8 cellular contexts compared by ENCODE assay signal in the genomic region with DNA sequence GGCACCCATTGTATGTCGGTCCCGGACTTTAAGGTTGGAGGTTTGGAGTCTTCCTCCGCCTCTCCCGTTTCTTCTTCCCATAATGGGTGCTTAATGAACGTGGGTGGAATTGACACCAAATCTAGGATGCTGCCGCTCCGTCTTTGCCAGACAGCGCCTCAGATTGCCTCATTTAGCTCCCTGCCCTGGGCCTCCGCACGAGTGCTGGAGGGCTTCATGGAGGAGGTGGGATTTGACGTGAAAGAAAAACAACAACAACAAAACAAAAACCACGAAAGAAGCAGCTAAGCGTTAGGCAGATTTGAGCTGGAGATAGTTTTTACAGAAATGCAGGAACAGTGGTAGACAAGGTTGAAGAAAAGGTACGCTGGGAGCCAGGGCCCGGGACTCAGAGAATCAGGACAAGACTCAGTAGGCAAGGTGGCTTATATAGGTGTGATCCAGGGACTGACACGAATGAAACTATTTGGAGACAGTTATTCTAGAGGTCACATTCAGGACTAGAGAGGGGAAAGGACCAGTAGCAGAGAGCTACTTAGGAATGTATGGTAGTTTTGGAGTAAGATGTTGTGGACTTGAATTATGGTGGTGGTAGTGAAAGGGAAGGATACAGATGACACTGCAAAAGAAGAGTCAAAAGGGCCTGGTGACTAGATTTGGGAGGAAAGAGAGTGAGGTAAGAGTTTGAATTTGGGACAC. TPM values are rescaled to one million over a fixed set of nuclear protein-coding genes. Genes with fewer than 3 reads are reported as not detected.
A peak's percentile ranks its signal among the peaks of the same experiment; 100 is the strongest.
DNase-seq lines count a peak whose midpoint lies in the region; ATAC-seq, FAIRE-seq and TF ChIP-seq lines count a peak whose summit lies in the region.

No MANE protein-coding gene starts in this region.

- H3K27ac ChIP-seq in keratinocyte (ENCODE audit: control insufficient read depth, insufficient read depth, low read length) (peak overlapping the region; percentile 96), testis (peak overlapping the region in 1 of 2 donors; percentile 89)

- peak overlapping the region; percentile 94 for H3K27ac Mint-ChIP-seq in activated naive CD8-positive, alpha-beta T cell treated with anti-CD3 and anti-CD28 coated beads for 36 hours

- H3K9me3 ChIP-seq in keratinocyte (ENCODE audit: control insufficient read depth, low read depth, low read length): no peaks in the 10 kb centered on the region
- H3K9me3 ChIP-seq in testis: no peaks in the 10 kb centered on the region

- H3K27me3 ChIP-seq in keratinocyte (ENCODE audit: control insufficient read depth, extremely low read depth, insufficient read depth, low read length) (no peaks in the 10 kb centered on the region), testis (no peaks in the 10 kb centered on the region)

- TF ChIP-seq CTCF in keratinocyte (optimal IDR thresholded peaks at IDR 0.05 in 1 of 3, IDR thresholded peaks at IDR 0.05 in 1 of 3, conservative IDR thresholded peaks at IDR 0.05 in 1 of 3; ENCODE audit: extremely low read depth in 1 of 3, insufficient read depth in 2 of 3, low read length in 3 of 3) (no peak), testis (IDR thresholded peaks at IDR 0.05) (no peak)

- peaks cover 20% of the 10 kb centered on the region for H3K4me1 Mint-ChIP-seq in activated naive CD8-positive, alpha-beta T cell treated with anti-CD3 and anti-CD28 coated beads for 36 hours

- dilution Hi-C loops in keratinocyte (cut with MboI; ENCODE audit: extremely low pct_ligation_motif_present, low sequenced_read_pairs): no loop called here

- no peaks in the 10 kb centered on the region for H4K20me1 ChIP-seq in keratinocyte (ENCODE audit: control insufficient read depth, extremely low read depth, insufficient read depth, low read length)

- H3K4me3 Mint-ChIP-seq in activated naive CD8-positive, alpha-beta T cell treated with anti-CD3 and anti-CD28 coated beads for 36 hours: peak overlapping the region; percentile 99

- WGBS in testis, 2 donors: 6 to 11% methylated on average over 16 of the region's 16 CpGs

- H3K36me3 Mint-ChIP-seq in activated naive CD8-positive, alpha-beta T cell treated with anti-CD3 and anti-CD28 coated beads for 36 hours: peaks cover 40% of the 10 kb centered on the region

- FAIRE-seq in keratinocyte (lab: Jason Lieb, UNC): no peak

- peaks cover 15% of the 10 kb centered on the region for H3K4me1 ChIP-seq in keratinocyte (ENCODE audit: control insufficient read depth, extremely low read depth, insufficient read depth, low read length)
- H3K4me1 ChIP-seq in testis: no peaks in the 10 kb centered on the region

- H3K79me2 ChIP-seq in keratinocyte (ENCODE audit: control insufficient read depth, insufficient read depth, low read length): peaks cover 27% of the 10 kb centered on the region

- H3K36me3 ChIP-seq in keratinocyte (ENCODE audit: control insufficient read depth in 2 of 2, extremely low read depth in 1 of 2, insufficient read depth in 2 of 2, low read length in 2 of 2) (no peaks in the 10 kb centered on the region), testis (ENCODE audit: low read depth, missing control alignments) (no peaks in the 10 kb centered on the region)

- peak overlapping the region; percentile 97 for H3K9ac ChIP-seq in keratinocyte (ENCODE audit: control insufficient read depth, extremely low read depth, insufficient read depth, low read length)

- ATAC-seq in HG02938 (IDR thresholded peaks at IDR 0.05; ENCODE audit: unreplicated experiment) (peak; percentile 12), HG02642 (IDR thresholded peaks at IDR 0.05; ENCODE audit: poor library complexity, unreplicated experiment) (no peak)

- H3K9me3 Mint-ChIP-seq in activated naive CD8-positive, alpha-beta T cell treated with anti-CD3 and anti-CD28 coated beads for 36 hours: peaks cover 3% of the 10 kb centered on the region

- no peaks in the 10 kb centered on the region for H3K9me1 ChIP-seq in keratinocyte (ENCODE audit: control insufficient read depth, extremely low read depth, insufficient read depth, low read length)

- H3K4me2 ChIP-seq in keratinocyte (ENCODE audit: control insufficient read depth, extremely low read depth, insufficient read depth, low read depth, low read length): peak overlapping the region; percentile 87

- peak; percentile 65 for DNase-seq in DMS 273 (lab: John Stamatoyannopoulos, UW; ENCODE audit: unreplicated experiment)
- no peak for DNase-seq in DMS 273 treated with DMSO at 0.1 percent for 48 hours (lab: John Stamatoyannopoulos, UW)
- DNase-seq in activated naive CD8-positive, alpha-beta T cell treated with anti-CD3 and anti-CD28 coated beads for 36 hours: no peak
- DNase-seq in keratinocyte (ENCODE audit: low read depth, low spot score): no peak
- no peak for DNase-seq in testis
- no peak for DNase-seq in EL

- intact Hi-C loops in testis (cut with DNase I; ENCODE audit: low total_unique reads): no loop called here

- peak overlapping the region; percentile 100 for H2AFZ ChIP-seq in keratinocyte (ENCODE audit: control insufficient read depth, low read length)

- TF ChIP-seq POLR2A in testis (IDR thresholded peaks at IDR 0.05): no peak

- H3K27me3 Mint-ChIP-seq in activated naive CD8-positive, alpha-beta T cell treated with anti-CD3 and anti-CD28 coated beads for 36 hours: no peaks in the 10 kb centered on the region

- H3K4me3 ChIP-seq in keratinocyte (ENCODE audit: control insufficient read depth in 2 of 3, extremely low read depth in 1 of 3, insufficient read depth in 2 of 3, low read depth in 1 of 3, low read length in 3 of 3) (peak overlapping the region; percentile 85 to 90 (median 87)), testis (peak overlapping the region; percentile 78 to 80)

RNA-seq across cellular contexts. Expression of a gene that starts 0.6 kb away (rescaled TPM):
- total RNA-seq in activated naive CD8-positive, alpha-beta T cell treated with anti-CD3 and anti-CD28 coated beads for 36 hours: 1 to 10 TPM; 2.8 to 2.9 TPM
- polyA plus RNA-seq in keratinocyte: 3.1 to 3.7 TPM (median 3.5 TPM) in 3 replicates
- 1.2 TPM for polyA plus RNA-seq in keratinocyte (2011; ENCODE audit: low read depth)
- polyA plus RNA-seq in keratinocyte (2011; cell fraction: cytosol; rRNA removed): 1.9 and 2.4 TPM in 2 replicates
- polyA plus RNA-seq in keratinocyte (2011; cell fraction: nucleus; rRNA removed): 3.3 and 3.4 TPM in 2 replicates
- 2.8 and 3.3 TPM in 2 replicates for polyA plus RNA-seq in keratinocyte (2012; ENCODE audit: low replicate concordance)
- 5.0 to 8.0 TPM (median 5.4 TPM) in 3 replicates for polyA minus RNA-seq in keratinocyte
- 3.3 TPM for polyA minus RNA-seq in keratinocyte (2011; cell fraction: cytosol; rRNA and poly(A)+ RNA removed)
- 3.9 and 5.5 TPM in 2 replicates for polyA minus RNA-seq in keratinocyte (2011; cell fraction: nucleus; rRNA and poly(A)+ RNA removed)
- 1 to 10 TPM; 5.8 to 7.9 TPM for total RNA-seq in testis
- 7.1 TPM for polyA plus RNA-seq in testis (ENCODE audit: insufficient read depth, low read depth, low replicate concordance)

RNA-seq across cellular contexts. Expression of a gene that starts 6.6 kb away (rescaled TPM):
- 1 to 10 TPM; 7.1 to 8.6 TPM for total RNA-seq in activated naive CD8-positive, alpha-beta T cell treated with anti-CD3 and anti-CD28 coated beads for 36 hours
- polyA plus RNA-seq in keratinocyte (4.0 to 8.0 TPM (median 7.9 TPM) in 3 replicates), testis (ENCODE audit: insufficient read depth, low read depth, low replicate concordance) (21.9 TPM)
- 2.0 TPM for polyA plus RNA-seq in keratinocyte (2011; ENCODE audit: low read depth)
- polyA plus RNA-seq in keratinocyte (2011; cell fraction: cytosol; rRNA removed): 3.1 and 3.6 TPM in 2 replicates
- polyA plus RNA-seq in keratinocyte (2011; cell fraction: nucleus; rRNA removed): 21.3 and 21.9 TPM in 2 replicates
- 5.4 and 6.9 TPM in 2 replicates for polyA plus RNA-seq in keratinocyte (2012; ENCODE audit: low replicate concordance)
- polyA minus RNA-seq in keratinocyte: 1.2 to 7.1 TPM (median 3.5 TPM) in 3 replicates
- polyA minus RNA-seq in keratinocyte (2011; cell fraction: cytosol; rRNA and poly(A)+ RNA removed): 2.9 TPM
- 7.1 and 10.5 TPM in 2 replicates for polyA minus RNA-seq in keratinocyte (2011; cell fraction: nucleus; rRNA and poly(A)+ RNA removed)
- 10 to 100 TPM; 22.3 to 25.0 TPM for total RNA-seq in testis

RNA-seq across cellular contexts. Expression of a gene that starts 41.1 kb away (rescaled TPM):
- total RNA-seq in activated naive CD8-positive, alpha-beta T cell treated with anti-CD3 and anti-CD28 coated beads for 36 hours: 1 to 10 TPM; 3.1 to 3.3 TPM
- polyA plus RNA-seq in keratinocyte (1.5 to 1.6 TPM (median 1.6 TPM) in 3 replicates), testis (ENCODE audit: insufficient read depth, low read depth, low replicate concordance) (7.1 TPM)
- polyA plus RNA-seq in keratinocyte (2011; ENCODE audit: low read depth): not detected
- 0.52 and 1.3 TPM in 2 replicates for polyA plus RNA-seq in keratinocyte (2011; cell fraction: cytosol; rRNA removed)
- polyA plus RNA-seq in keratinocyte (2011; cell fraction: nucleus; rRNA removed): 2.8 and 3.3 TPM in 2 replicates
- 0.23 and 0.99 TPM in 2 replicates for polyA plus RNA-seq in keratinocyte (2012; ENCODE audit: low replicate concordance)
- polyA minus RNA-seq in keratinocyte: 0.33 to 6.2 TPM (median 5.8 TPM) in 3 replicates
- 4.8 TPM for polyA minus RNA-seq in keratinocyte (2011; cell fraction: cytosol; rRNA and poly(A)+ RNA removed)
- 6.6 and 9.1 TPM in 2 replicates for polyA minus RNA-seq in keratinocyte (2011; cell fraction: nucleus; rRNA and poly(A)+ RNA removed)
- 10 to 100 TPM; 12.1 to 12.3 TPM for total RNA-seq in testis

RNA-seq across cellular contexts. Expression of a gene that starts 44.6 kb away (rescaled TPM):
- 10 to 100 TPM; 83.8 to 84.8 TPM for total RNA-seq in activated naive CD8-positive, alpha-beta T cell treated with anti-CD3 and anti-CD28 coated beads for 36 hours
- polyA plus RNA-seq in keratinocyte (52.2 to 64.9 TPM (median 56.7 TPM) in 3 replicates), testis (ENCODE audit: insufficient read depth, low read depth, low replicate concordance) (44.4 TPM)
- polyA plus RNA-seq in keratinocyte (2011; ENCODE audit: low read depth): 81.3 TPM
- polyA plus RNA-seq in keratinocyte (2011; cell fraction: cytosol; rRNA removed): 40.9 and 47.9 TPM in 2 replicates
- polyA plus RNA-seq in keratinocyte (2011; cell fraction: nucleus; rRNA removed): 86.7 and 103 TPM in 2 replicates
- 40.9 and 51.0 TPM in 2 replicates for polyA plus RNA-seq in keratinocyte (2012; ENCODE audit: low replicate concordance)
- 27.3 to 29.8 TPM (median 28.7 TPM) in 3 replicates for polyA minus RNA-seq in keratinocyte
- 27.6 TPM for polyA minus RNA-seq in keratinocyte (2011; cell fraction: cytosol; rRNA and poly(A)+ RNA removed)
- polyA minus RNA-seq in keratinocyte (2011; cell fraction: nucleus; rRNA and poly(A)+ RNA removed): 21.7 and 28.0 TPM in 2 replicates
- total RNA-seq in testis: 10 to 100 TPM; 59.3 to 63.1 TPM
